Comparison of ENCODE assay signal across 1 cellular context in the genomic region with DNA sequence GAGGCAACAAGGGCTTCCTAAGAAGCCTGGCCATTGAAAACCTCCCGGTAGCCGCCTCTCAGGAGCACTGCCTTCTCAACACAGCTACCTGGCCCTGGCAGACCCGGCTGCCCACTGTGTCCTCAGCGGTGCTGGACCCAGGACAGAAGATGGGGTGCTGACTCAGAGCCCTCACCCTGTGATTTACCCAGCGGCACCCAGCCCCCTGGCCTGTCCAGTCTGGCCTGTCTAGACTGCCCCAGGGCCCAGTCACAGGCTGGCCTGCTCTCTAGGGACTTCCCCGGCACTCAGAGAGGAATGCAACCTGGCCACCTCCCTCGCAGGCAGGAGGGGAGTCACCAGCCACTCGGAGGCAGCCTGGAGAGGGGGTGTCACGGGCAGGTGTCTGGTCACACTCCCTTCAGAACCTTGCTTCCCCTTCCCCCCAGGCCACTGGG.
TF ChIP-seq lines count a peak whose summit lies in the region.

No MANE protein-coding gene starts in this region.

TF ChIP-seq in GM23338, 12 proteins besides CTCF, POLR2A, EP300 and RAD21 (continued from another document):
- TF ChIP-seq REST (IDR thresholded peaks at IDR 0.05; ENCODE audit: unreplicated experiment) (no peak), STAT1 (IDR thresholded peaks at IDR 0.05; ENCODE audit: unreplicated experiment) (no peak)
TF ChIP-seq in GM23338: peak in this region for 0.
